14 cellular contexts compared by ENCODE assay signal in genomic region chr1:171346866-171347265, GRCh38.
"Had no signal": no experiment of that assay in that cellular context is flagged by ENCODE, and none has a peak within 500 bp of the region (broad histone marks: within the 10 kb centered on the region; RNA-seq: fewer than 3 reads in every experiment).

No MANE protein-coding gene starts in this region.

- H3K4me1 Mint-ChIP-seq: activated naive CD8-positive, alpha-beta T cell treated with anti-CD3 and anti-CD28 coated beads, Interleukin-2, amount 10 ng/mL, durations not matched to agents 7 days and 5 days; immature natural killer cell had no signal

- H3K36me3 ChIP-seq: ascending aorta, neutrophil, thyroid gland, uterus had no signal

- ATAC-seq: activated T-cell treated with anti-CD3 and anti-CD28 coated beads, Interleukin-2, amount 50 U/mL, for 72 hours; effector memory CD8-positive, alpha-beta T cell; naive thymus-derived CD8-positive, alpha-beta T cell had no signal

- H3K27me3 Mint-ChIP-seq: dendritic cell treated with granulocyte-macrophage colony-stimulating factor and Interleukin-4, amounts not matched to agents 40 ng/mL and 50 ng/mL, for 4 days had no signal

- H3K27ac ChIP-seq: neutrophil, thyroid gland, uterus had no signal

- H3K4me1 ChIP-seq: thyroid gland, uterus had no signal

- H3K27ac Mint-ChIP-seq: activated naive CD8-positive, alpha-beta T cell treated with anti-CD3 and anti-CD28 coated beads, Interleukin-2, amount 10 ng/mL, durations not matched to agents 7 days and 5 days; activated T-cell treated with anti-CD3 and anti-CD28 coated beads, Interleukin-2, amount 50 U/mL, for 72 hours; dendritic cell treated with granulocyte-macrophage colony-stimulating factor and Interleukin-4, amounts not matched to agents 40 ng/mL and 50 ng/mL, for 4 days; effector memory CD8-positive, alpha-beta T cell; immature natural killer cell; naive thymus-derived CD8-positive, alpha-beta T cell had no signal

- H3K36me3 Mint-ChIP-seq: activated naive CD8-positive, alpha-beta T cell treated with anti-CD3 and anti-CD28 coated beads, Interleukin-2, amount 10 ng/mL, durations not matched to agents 7 days and 5 days had no signal

- H3K27me3 ChIP-seq: ascending aorta, neutrophil, thyroid gland, uterus had no signal

- H3K9me3 Mint-ChIP-seq: dendritic cell treated with granulocyte-macrophage colony-stimulating factor and Interleukin-4, amounts not matched to agents 40 ng/mL and 50 ng/mL, for 4 days; effector memory CD8-positive, alpha-beta T cell; immature natural killer cell had no signal

- DNase-seq: activated naive CD8-positive, alpha-beta T cell treated with anti-CD3 and anti-CD28 coated beads, Interleukin-2, amount 10 ng/mL, durations not matched to agents 7 days and 5 days; activated T-cell treated with anti-CD3 and anti-CD28 coated beads, Interleukin-2, amount 50 U/mL, for 72 hours; effector memory CD8-positive, alpha-beta T cell; glutamatergic neuron; immature natural killer cell; naive thymus-derived CD8-positive, alpha-beta T cell; posterior cingulate gyrus; T-helper 2 cell; thyroid gland; uterus had no signal

- H3K4me3 ChIP-seq: ascending aorta, smooth muscle cell, thyroid gland, uterus had no signal

- H3K9me3 ChIP-seq: ascending aorta, neutrophil, thyroid gland, uterus had no signal

- H3K4me3 Mint-ChIP-seq: activated naive CD8-positive, alpha-beta T cell treated with anti-CD3 and anti-CD28 coated beads, Interleukin-2, amount 10 ng/mL, durations not matched to agents 7 days and 5 days; activated T-cell treated with anti-CD3 and anti-CD28 coated beads, Interleukin-2, amount 50 U/mL, for 72 hours; dendritic cell treated with granulocyte-macrophage colony-stimulating factor and Interleukin-4, amounts not matched to agents 40 ng/mL and 50 ng/mL, for 4 days; effector memory CD8-positive, alpha-beta T cell; immature natural killer cell; naive thymus-derived CD8-positive, alpha-beta T cell had no signal
